24 cellular contexts compared by ENCODE assay signal in the genomic region with DNA sequence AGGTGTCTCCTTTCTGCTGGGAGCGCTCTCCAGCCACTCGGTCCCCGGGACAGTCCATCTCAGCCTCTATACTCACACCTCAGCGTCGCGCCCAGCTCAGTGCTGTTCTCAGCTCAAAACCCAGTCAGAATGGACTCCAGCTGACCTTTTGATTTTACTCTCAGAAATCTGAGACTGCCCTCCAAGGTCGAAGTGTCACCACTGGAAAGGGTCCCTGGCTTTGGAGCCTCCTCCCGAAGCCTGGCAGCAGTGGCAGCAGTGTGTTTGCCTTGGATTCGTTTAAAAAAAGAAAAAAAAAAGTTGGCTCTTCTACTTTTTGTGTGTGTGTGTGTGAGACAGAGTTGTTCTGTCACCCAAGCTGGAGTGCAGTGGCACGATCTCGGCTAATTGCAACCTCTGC.
"Had no signal": no experiment of that assay in that cellular context is flagged by ENCODE, and none has a peak within 500 bp of the region (broad histone marks: within the 10 kb centered on the region; RNA-seq: fewer than 3 reads in every experiment).

No MANE protein-coding gene starts in this region.

- H3K27ac ChIP-seq: colonic mucosa, dorsolateral prefrontal cortex, neutrophil, ovary, psoas muscle, right atrium auricular region, SJSA1, tibial artery had no signal

- H3K9me3 Mint-ChIP-seq: activated B cell treated with CpG ODN at 0.5 μM for 24 hours; activated CD4-positive, alpha-beta memory T cell treated with anti-CD3 and anti-CD28 coated beads, Interleukin-2, amount 10 ng/mL, durations not matched to agents 7 days and 5 days; activated naive CD4-positive, alpha-beta T cell treated with anti-CD3 and anti-CD28 coated beads, Interleukin-2, amount 10 ng/mL, durations not matched to agents 7 days and 5 days; effector memory CD8-positive, alpha-beta T cell; natural killer cell; stimulated activated naive CD8-positive, alpha-beta T cell treated with anti-CD3 and anti-CD28 coated beads, Interleukin-15, Interleukin-2, amounts not matched to agents 100 ng/mL and 50 ng/mL, for 24 hours had no signal

- H3K4me3 ChIP-seq: colonic mucosa, dorsolateral prefrontal cortex, lung, ovary, psoas muscle, right atrium auricular region, SJSA1, tibial artery had no signal

- H3K27ac Mint-ChIP-seq: activated B cell treated with CpG ODN at 0.5 μM for 24 hours; activated CD4-positive, alpha-beta memory T cell treated with anti-CD3 and anti-CD28 coated beads, Interleukin-2, amount 10 ng/mL, durations not matched to agents 7 days and 5 days; activated naive CD4-positive, alpha-beta T cell treated with anti-CD3 and anti-CD28 coated beads, Interleukin-2, amount 10 ng/mL, durations not matched to agents 7 days and 5 days; natural killer cell; stimulated activated naive CD8-positive, alpha-beta T cell treated with anti-CD3 and anti-CD28 coated beads, Interleukin-15, Interleukin-2, amounts not matched to agents 100 ng/mL and 50 ng/mL, for 24 hours had no signal

- H3K36me3 Mint-ChIP-seq: natural killer cell had no signal

- H3K9me3 ChIP-seq: colonic mucosa, neutrophil, ovary, psoas muscle, right atrium auricular region, SJSA1, tibial artery had no signal

- H3K27me3 ChIP-seq: colonic mucosa, dorsolateral prefrontal cortex, neutrophil, ovary, right atrium auricular region, SJSA1, tibial artery had no signal

- H3K27me3 Mint-ChIP-seq: activated B cell treated with CpG ODN at 0.5 μM for 24 hours; activated CD4-positive, alpha-beta memory T cell treated with anti-CD3 and anti-CD28 coated beads, Interleukin-2, amount 10 ng/mL, durations not matched to agents 7 days and 5 days; activated naive CD4-positive, alpha-beta T cell treated with anti-CD3 and anti-CD28 coated beads, Interleukin-2, amount 10 ng/mL, durations not matched to agents 7 days and 5 days; effector memory CD8-positive, alpha-beta T cell; stimulated activated naive CD8-positive, alpha-beta T cell treated with anti-CD3 and anti-CD28 coated beads, Interleukin-15, Interleukin-2, amounts not matched to agents 100 ng/mL and 50 ng/mL, for 24 hours had no signal

- H3K36me3 ChIP-seq: ovary had no signal

- H3K4me3 Mint-ChIP-seq: activated B cell treated with CpG ODN at 0.5 μM for 24 hours; activated CD4-positive, alpha-beta memory T cell treated with anti-CD3 and anti-CD28 coated beads, Interleukin-2, amount 10 ng/mL, durations not matched to agents 7 days and 5 days; activated naive CD4-positive, alpha-beta T cell treated with anti-CD3 and anti-CD28 coated beads, Interleukin-2, amount 10 ng/mL, durations not matched to agents 7 days and 5 days; effector memory CD8-positive, alpha-beta T cell; natural killer cell; stimulated activated naive CD8-positive, alpha-beta T cell treated with anti-CD3 and anti-CD28 coated beads, Interleukin-15, Interleukin-2, amounts not matched to agents 100 ng/mL and 50 ng/mL, for 24 hours had no signal

- DNase-seq: activated B cell treated with CpG ODN at 0.5 μM for 24 hours; activated CD4-positive, alpha-beta memory T cell treated with anti-CD3 and anti-CD28 coated beads, Interleukin-2, amount 10 ng/mL, durations not matched to agents 7 days and 5 days; activated CD4-positive, alpha-beta T cell treated with anti-CD3 and anti-CD28 coated beads for 4 hours; activated CD8-positive, alpha-beta memory T cell treated with anti-CD3 and anti-CD28 coated beads, Interleukin-2, amount 50 U/mL, for 4 hours; activated naive CD4-positive, alpha-beta T cell treated with anti-CD3 and anti-CD28 coated beads, Interleukin-2, amount 10 ng/mL, durations not matched to agents 7 days and 5 days; activated T-cell treated with anti-CD3 and anti-CD28 coated beads, Interleukin-2, amount 50 U/mL, for 48 hours; colonic mucosa; dorsolateral prefrontal cortex; effector memory CD8-positive, alpha-beta T cell; glutamatergic neuron; hippocampal formation; natural killer cell; ovary; psoas muscle; stimulated activated CD4-positive, alpha-beta T cell treated with anti-CD3 and anti-CD28 coated beads, Interleukin-4, amount 100 ng/mL, for 24 hours; substantia nigra; T-helper 9 cell; tibial artery had no signal

- H3K4me1 ChIP-seq: colonic mucosa, psoas muscle, right atrium auricular region had no signal

- ATAC-seq: effector memory CD8-positive, alpha-beta T cell; esophagus mucosa; natural killer cell; psoas muscle had no signal
